ENCODE assay signal across 23 cellular contexts in genomic region chr9:5040730-5041389, GRCh38. TPM values are rescaled to one million over a fixed set of nuclear protein-coding genes. Genes with fewer than 3 reads are reported as not detected.
DNase-seq lines count a peak whose midpoint lies in the region; ATAC-seq and TF ChIP-seq lines count a peak whose summit lies in the region.
"Had no signal": no experiment of that assay in that cellular context is flagged by ENCODE, and none has a peak within 500 bp of the region (broad histone marks: within the 10 kb centered on the region; RNA-seq: fewer than 3 reads in every experiment).

No MANE protein-coding gene starts in this region.

- H3K36me3 Mint-ChIP-seq in chondrocyte (ENCODE audit: low read depth): peaks cover 12% of the 10 kb centered on the region

- H3K9me3 Mint-ChIP-seq in stimulated activated naive CD8-positive, alpha-beta T cell treated with anti-CD3 and anti-CD28 coated beads, Interleukin-15, amount 100 ng/mL, for 72 hours: no peaks in the 10 kb centered on the region
- peaks cover under 1% of the 10 kb centered on the region for H3K9me3 Mint-ChIP-seq in chondrocyte (ENCODE audit: low read depth)

- no peaks in the 10 kb centered on the region for H3K27me3 Mint-ChIP-seq in stimulated activated naive CD8-positive, alpha-beta T cell treated with anti-CD3 and anti-CD28 coated beads, Interleukin-15, amount 100 ng/mL, for 72 hours
- H3K27me3 Mint-ChIP-seq in chondrocyte (ENCODE audit: low read depth): no peaks in the 10 kb centered on the region

- TF ChIP-seq POLR2A in gastroesophageal sphincter (IDR thresholded peaks at IDR 0.05): no peak
- TF ChIP-seq POLR2A in gastrocnemius medialis (IDR thresholded peaks at IDR 0.05): no peak

- no peaks in the 10 kb centered on the region for H3K4me1 Mint-ChIP-seq in stimulated activated naive CD8-positive, alpha-beta T cell treated with anti-CD3 and anti-CD28 coated beads, Interleukin-15, amount 100 ng/mL, for 72 hours
- peaks cover 14% of the 10 kb centered on the region for H3K4me1 Mint-ChIP-seq in chondrocyte (ENCODE audit: low read depth)

- H3K4me1 ChIP-seq in gastroesophageal sphincter: peaks cover 0 to 11% (median 0%) of the 10 kb centered on the region in 3 donors
- H3K4me1 ChIP-seq in gastrocnemius medialis: peaks cover 6 to 15% of the 10 kb centered on the region in 2 donors
- H3K4me1 ChIP-seq: Caco-2 had no signal

- no peak overlapping the region for H3K4me3 Mint-ChIP-seq in stimulated activated naive CD8-positive, alpha-beta T cell treated with anti-CD3 and anti-CD28 coated beads, Interleukin-15, amount 100 ng/mL, for 72 hours
- H3K4me3 Mint-ChIP-seq in chondrocyte (ENCODE audit: unreplicated experiment): no peak overlapping the region
- H3K4me3 Mint-ChIP-seq: CD8-positive, alpha-beta T cell had no signal

- H3K27ac ChIP-seq in gastroesophageal sphincter: no peak overlapping the region
- no peak overlapping the region for H3K27ac ChIP-seq in gastrocnemius medialis

- TF ChIP-seq EP300 in gastroesophageal sphincter (IDR thresholded peaks at IDR 0.05): no peak

- no peak for TF ChIP-seq CTCF in chondrocyte (IDR thresholded peaks at IDR 0.05)
- no peak for TF ChIP-seq CTCF in gastroesophageal sphincter (IDR thresholded peaks at IDR 0.05)
- no peak for TF ChIP-seq CTCF in gastrocnemius medialis (IDR thresholded peaks at IDR 0.05 in 4 of 5, conservative IDR thresholded peaks at IDR 0.05 in 1 of 5)

- in situ Hi-C loops in gastrocnemius medialis (cut with MboI; ENCODE audit: low sequenced_read_pairs in 4 of 4): no loop called here

- intact Hi-C loops in posterior vena cava (cut with DNase I) (no loop called here), gastrocnemius medialis (cut with DNase I; ENCODE audit: low total_unique reads) (no loop called here)

- H3K9me3 ChIP-seq in gastroesophageal sphincter (peaks cover 0 to 14% (median 0%) of the 10 kb centered on the region in 3 donors), gastrocnemius medialis (peaks cover 0 to 4% (median 0%) of the 10 kb centered on the region in 3 donors)
- H3K9me3 ChIP-seq: Caco-2 had no signal

- H3K36me3 ChIP-seq in gastroesophageal sphincter (peaks cover 0 to 37% of the 10 kb centered on the region in 2 donors), gastrocnemius medialis (peaks cover 0 to 17% of the 10 kb centered on the region in 2 donors)

- H3K4me3 ChIP-seq in gastroesophageal sphincter (no peak overlapping the region), gastrocnemius medialis (no peak overlapping the region)

- H3K27me3 ChIP-seq in gastroesophageal sphincter (no peaks in the 10 kb centered on the region), gastrocnemius medialis (no peaks in the 10 kb centered on the region)

- no peak overlapping the region for H3K27ac Mint-ChIP-seq in stimulated activated naive CD8-positive, alpha-beta T cell treated with anti-CD3 and anti-CD28 coated beads, Interleukin-15, amount 100 ng/mL, for 72 hours
- H3K27ac Mint-ChIP-seq in chondrocyte (ENCODE audit: unreplicated experiment): no peak overlapping the region
- H3K27ac Mint-ChIP-seq: CD8-positive, alpha-beta T cell had no signal

- 92% methylated on average over 20 of the region's 47 CpGs; no CpG with 5 or more reads in 1 of the 2 donors for WGBS in gastroesophageal sphincter (ENCODE audit: low coverage in 1 of 2), 2 donors

- peak; percentile 26 for ATAC-seq in stimulated activated naive CD8-positive, alpha-beta T cell treated with anti-CD3 and anti-CD28 coated beads, Interleukin-15, amount 100 ng/mL, for 72 hours
- ATAC-seq in stimulated activated naive CD8-positive, alpha-beta T cell treated with anti-CD3 and anti-CD28 coated beads, Interleukin-15, Interleukin-2, amounts not matched to agents 100 U/mL and 50 U/mL, for 24 hours: no peak
- ATAC-seq in gastroesophageal sphincter (no peak), gastrocnemius medialis (no peak)
- ATAC-seq: CD8-positive, alpha-beta T cell; HCT116 had no signal

- DNase-seq in stimulated activated naive CD8-positive, alpha-beta T cell treated with anti-CD3 and anti-CD28 coated beads, Interleukin-15, amount 100 ng/mL, for 72 hours: no peak
- DNase-seq in stimulated activated naive CD8-positive, alpha-beta T cell treated with anti-CD3 and anti-CD28 coated beads, Interleukin-15, Interleukin-2, amounts not matched to agents 100 U/mL and 50 U/mL, for 24 hours: no peak
- peak; percentile 79 for DNase-seq in chondrocyte (ENCODE audit: low spot score)
- DNase-seq in posterior vena cava (ENCODE audit: low spot score): peak; percentile 72
- no peak for DNase-seq in gastrocnemius medialis
- no peak for DNase-seq in T-helper 2 cell
- DNase-seq: C1 segment of cervical spinal cord; Caco-2; CD8-positive, alpha-beta T cell; DMS 273 treated with DMSO at 0.1 percent for 48 hours; DMS79 treated with DMSO at 0.1 percent for 48 hours; GF-D8; NCI-H1048; NCI-H1417; NCI-H1694; NCI-H2029 treated with DMSO at 0.1 percent for 48 hours; NCI-H2227 treated with DMSO at 0.1 percent for 48 hours; NCI-H510A; NCI-H69; RPMI8226; SHP77 treated with DMSO at 0.1 percent for 48 hours had no signal

RNA-seq across cellular contexts. Expression of gene JAK2, which starts 55.8 kb away (rescaled TPM):
- total RNA-seq in chondrocyte: 15.8 to 17.5 TPM (median 16.6 TPM) in 3 replicates
- total RNA-seq in posterior vena cava: 10 to 100 TPM; 65.8 to 67.2 TPM
- 10 to 100 TPM; 29.9 to 45.5 (median 35.8) TPM for total RNA-seq in gastroesophageal sphincter
- 10 to 100 TPM in 2 of 4 donors, 1 to 10 TPM in 2; 4.6 to 16.5 (median 9.0) TPM for total RNA-seq in gastrocnemius medialis

Comparison
In these comparisons a context has a peak if more than half of its experiments do, and no peak if none do; other contexts are left out.
1. DNase-seq: peak in chondrocyte (single experiment) and posterior vena cava (single experiment); none in stimulated activated naive CD8-positive, alpha-beta T cell treated with anti-CD3 and anti-CD28 coated beads, Interleukin-15, amount 100 ng/mL, for 72 hours (0 of 2), stimulated activated naive CD8-positive, alpha-beta T cell treated with anti-CD3 and anti-CD28 coated beads, Interleukin-15, Interleukin-2, amounts not matched to agents 100 U/mL and 50 U/mL, for 24 hours (single experiment), gastrocnemius medialis (0 of 2) and T-helper 2 cell (0 of 5).